Comparison of ENCODE assay signal across 8 cellular contexts in the genomic region with DNA sequence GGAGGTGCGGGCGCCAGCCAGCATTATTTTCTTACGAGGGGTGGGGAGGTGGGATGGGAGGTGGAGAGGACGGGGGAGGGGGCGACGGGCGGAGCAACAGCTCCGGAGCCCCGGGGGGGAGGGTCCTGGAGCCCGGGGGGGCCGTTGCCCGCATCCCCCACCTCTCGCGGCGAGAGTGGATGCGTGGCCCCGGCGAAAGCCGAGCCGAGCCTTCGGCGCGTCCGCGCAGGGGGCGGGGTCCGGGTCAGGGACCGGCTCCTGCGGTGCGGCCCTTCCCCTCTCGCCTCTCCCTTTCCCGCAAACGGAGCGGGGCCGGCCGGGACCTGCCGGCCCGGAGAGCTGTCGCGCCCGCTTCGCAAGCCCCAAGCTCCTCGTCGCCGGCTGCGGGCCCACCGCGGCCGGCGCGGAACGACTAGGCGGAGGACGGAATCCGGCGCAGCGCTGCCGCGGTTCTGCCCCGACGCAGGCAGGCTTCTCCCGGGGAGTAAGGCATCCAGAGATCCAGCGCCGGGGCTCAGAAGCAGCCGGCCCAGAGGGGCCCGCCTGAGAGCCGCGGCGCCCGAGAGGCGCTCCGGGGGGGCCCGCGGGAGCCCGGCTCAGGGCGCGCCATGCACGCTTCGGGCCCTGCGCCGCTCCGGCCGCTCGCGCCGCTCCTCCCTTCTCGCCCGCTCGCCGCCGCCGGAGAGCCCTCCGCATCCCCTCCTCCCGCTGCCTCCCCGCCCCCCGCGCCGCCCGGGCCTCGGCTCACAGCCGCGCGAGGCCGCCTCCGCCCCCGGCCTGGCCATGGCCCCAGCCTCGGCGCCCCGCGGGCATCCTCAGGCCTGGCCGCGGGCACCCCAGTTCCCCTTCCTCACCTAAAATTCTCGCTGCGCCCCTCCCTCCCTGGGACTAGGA. TPM values are rescaled to one million over a fixed set of nuclear protein-coding genes. Genes with fewer than 3 reads are reported as not detected.
DNase-seq lines count a peak whose midpoint lies in the region; ATAC-seq and TF ChIP-seq lines count a peak whose summit lies in the region.

No MANE protein-coding gene starts in this region.

- H3K4me1 ChIP-seq in mesodermal cell (ENCODE audit: control insufficient read depth, insufficient read depth, low read length, poor library complexity, severe bottlenecking) (no peaks in the 10 kb centered on the region), thyroid gland (peaks cover 10 to 18% of the 10 kb centered on the region in 2 donors)

- peak; percentile 76 for DNase-seq in GM03348 (ENCODE audit: low spot score)
- DNase-seq in NCI-H146 treated with DMSO at 0.1 percent for 48 hours (lab: John Stamatoyannopoulos, UW; ENCODE audit: unreplicated experiment): peak; percentile 51
- DNase-seq in effector memory CD8-positive, alpha-beta T cell: peak in 1 of 3 experiments; percentile 5
- peak; percentile 3 to 18 for DNase-seq in thyroid gland
- no peak for DNase-seq in NCI-H345 (lab: John Stamatoyannopoulos, UW)
- DNase-seq in MV-4-11 (lab: John Stamatoyannopoulos, UW): no peak
- no peak for DNase-seq in NCI-H345 treated with DMSO at 0.1 percent for 48 hours (lab: John Stamatoyannopoulos, UW; ENCODE audit: unreplicated experiment)

- peak overlapping the region; percentile 51 for H3K4me3 ChIP-seq in mesodermal cell (ENCODE audit: extremely low read depth, insufficient read depth, low read length, poor library complexity, severe bottlenecking)
- peak overlapping the region in 2 of 3 donors; percentile 47 to 49 for H3K4me3 ChIP-seq in thyroid gland (replicated peaks in 1 of 3)

- no peaks in the 10 kb centered on the region for H3K36me3 Mint-ChIP-seq in effector memory CD8-positive, alpha-beta T cell (ENCODE audit: insufficient read depth)

- intact Hi-C loops in thyroid gland (cut with DNase I): no loop called here

- H3K36me3 ChIP-seq in mesodermal cell (ENCODE audit: control insufficient read depth, insufficient read depth, low read length) (no peaks in the 10 kb centered on the region), thyroid gland (no peaks in the 10 kb centered on the region)

- no peak for TF ChIP-seq POLR2A in thyroid gland (IDR thresholded peaks at IDR 0.05)

- H3K27me3 Mint-ChIP-seq in effector memory CD8-positive, alpha-beta T cell: peaks cover 35 to 62% of the 10 kb centered on the region in 2 donors

- H3K27ac Mint-ChIP-seq in effector memory CD8-positive, alpha-beta T cell: no peak overlapping the region

- WGBS in mesodermal cell (ENCODE audit: insufficient coverage in 2 of 2), 2 experiments: 0% methylated on average over 82 to 89 of the region's 114 CpGs
- 0 to 4% methylated on average over 9 to 17 of the region's 114 CpGs for WGBS in thyroid gland, 2 donors

- peaks cover 19% of the 10 kb centered on the region for H3K27me3 ChIP-seq in thyroid gland

- H3K27ac ChIP-seq in mesodermal cell (ENCODE audit: low read depth, low read length, severe bottlenecking) (no peak overlapping the region), thyroid gland (no peak overlapping the region)

- peak overlapping the region; percentile 67 to 77 for H3K4me3 Mint-ChIP-seq in effector memory CD8-positive, alpha-beta T cell

- no peaks in the 10 kb centered on the region for H3K9me3 ChIP-seq in mesodermal cell (ENCODE audit: control insufficient read depth, low read length)
- H3K9me3 ChIP-seq in thyroid gland: no peaks in the 10 kb centered on the region

- no peak for TF ChIP-seq CTCF in thyroid gland (IDR thresholded peaks at IDR 0.05)

- no peaks in the 10 kb centered on the region for H3K9me3 Mint-ChIP-seq in effector memory CD8-positive, alpha-beta T cell

- peak; percentile 43 for ATAC-seq in effector memory CD8-positive, alpha-beta T cell (replicated peaks)

- H3K4me1 Mint-ChIP-seq in effector memory CD8-positive, alpha-beta T cell (ENCODE audit: low read depth in 2 of 2): peaks cover 0 to 4% of the 10 kb centered on the region in 2 donors

RNA-seq across cellular contexts. Expression of a gene that starts 0.4 kb away (rescaled TPM):
- 4.1 TPM for polyA plus RNA-seq in mesodermal cell (2013, experiment 1 of 2)
- polyA plus RNA-seq in mesodermal cell (2013, experiment 2 of 2): 3.6 TPM
- total RNA-seq in thyroid gland: 1 to 10 TPM in 3 of 4 donors, under 1 TPM in 1; 0.78 to 2.7 (median 1.8) TPM

Comparison
In these comparisons a context has a peak if more than half of its experiments do, and no peak if none do; other contexts are left out.
1. DNase-seq: peak in GM03348 (single experiment), NCI-H146 treated with DMSO at 0.1 percent for 48 hours (single experiment) and thyroid gland (2 of 2); none in NCI-H345 (single experiment), MV-4-11 (single experiment) and NCI-H345 treated with DMSO at 0.1 percent for 48 hours (single experiment).